ENCODE assay signal across 17 cellular contexts in the genomic region with DNA sequence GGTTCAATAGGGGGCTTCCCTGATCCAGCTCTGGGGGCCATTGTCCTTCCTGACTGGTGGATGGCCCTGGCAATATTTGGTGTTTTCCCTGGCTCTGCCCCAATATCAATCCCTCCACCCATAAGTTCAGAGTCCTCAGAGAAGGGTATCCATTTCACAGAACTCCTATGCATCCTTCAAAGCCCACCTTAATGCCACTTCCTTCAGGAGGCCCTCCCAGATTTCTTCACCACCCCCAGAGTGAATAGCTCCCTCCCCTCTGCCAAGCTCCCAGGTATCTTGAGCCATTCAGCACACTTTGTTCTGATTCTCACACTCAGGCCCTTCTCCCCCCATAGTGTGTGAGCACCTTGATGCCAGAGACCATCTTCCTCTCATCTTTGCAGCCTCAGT. TPM values are rescaled to one million over a fixed set of nuclear protein-coding genes. Genes with fewer than 3 reads are reported as not detected.
A peak's percentile ranks its signal among the peaks of the same experiment; 100 is the strongest.
DNase-seq lines count a peak whose midpoint lies in the region; ATAC-seq and TF ChIP-seq lines count a peak whose summit lies in the region.
"Had no signal": no experiment of that assay in that cellular context is flagged by ENCODE, and none has a peak within 500 bp of the region (broad histone marks: within the 10 kb centered on the region; RNA-seq: fewer than 3 reads in every experiment).

No MANE protein-coding gene starts in this region.

- TF ChIP-seq CTCF in hepatocyte (IDR thresholded peaks at IDR 0.05; ENCODE audit: poor library complexity) (no peak), GM20000 (IDR thresholded peaks at IDR 0.05; ENCODE audit: extremely low read depth, missing control alignments) (no peak)

- no peaks in the 10 kb centered on the region for H3K36me3 Mint-ChIP-seq in stimulated activated effector memory CD8-positive, alpha-beta T cell treated with anti-CD3 and anti-CD28 coated beads, Interleukin-12 subunit alpha, Interleukin-12 subunit beta, amount 100 ng/mL, for 72 hours
- H3K36me3 Mint-ChIP-seq: activated naive CD8-positive, alpha-beta T cell treated with anti-CD3 and anti-CD28 coated beads, Interleukin-2, amount 10 ng/mL, durations not matched to agents 7 days and 5 days; naive thymus-derived CD8-positive, alpha-beta T cell had no signal

- H3K4me3 Mint-ChIP-seq in stimulated activated effector memory CD8-positive, alpha-beta T cell treated with anti-CD3 and anti-CD28 coated beads, Interleukin-12 subunit alpha, Interleukin-12 subunit beta, amount 100 ng/mL, for 72 hours, result no peak overlapping the region
- H3K4me3 Mint-ChIP-seq: activated B cell treated with CpG ODN at 0.5 μM for 24 hours; activated naive CD8-positive, alpha-beta T cell treated with anti-CD3 and anti-CD28 coated beads, Interleukin-2, amount 10 ng/mL, durations not matched to agents 7 days and 5 days; naive thymus-derived CD8-positive, alpha-beta T cell had no signal

- H3K9me2 ChIP-seq in hepatocyte (replicated peaks; ENCODE audit: insufficient read depth), result no peaks in the 10 kb centered on the region

- intact Hi-C loops in right cardiac atrium (cut with DNase I), result loop anchor here in 2 of 4 donors (5.0 to 10.0 kb wide), 2 partner anchors 72 to 346 kb away; partner anchors contain the start of genes SIPA1L3 (in 1 of the 2) and WDR87 (in 1 of the 2)
- intact Hi-C loops in Right ventricle myocardium superior (cut with DNase I), result no loop called here

- ATAC-seq in right cardiac atrium (no peak), Right ventricle myocardium superior (ENCODE audit: poor library complexity) (no peak)
- ATAC-seq in stimulated activated effector memory CD8-positive, alpha-beta T cell treated with anti-CD3 and anti-CD28 coated beads, Interleukin-12 subunit alpha, Interleukin-12 subunit beta, amount 100 ng/mL, for 72 hours, result no peak
- ATAC-seq in activated CD4-positive, CD25-positive, alpha-beta regulatory T cell treated with anti-CD3 and anti-CD28 coated beads, Interleukin-2, amount 50 U/mL, for 24 hours, result no peak
- ATAC-seq: naive thymus-derived CD8-positive, alpha-beta T cell had no signal

- DNase-seq in right cardiac atrium, result no peak
- no peak for DNase-seq in Right ventricle myocardium superior
- no peak for DNase-seq in hepatocyte (ENCODE audit: low spot score)
- peak; percentile 10 for DNase-seq in retina
- no peak for DNase-seq in NCI-H1105 treated with DMSO at 0.1 percent for 48 hours (lab: John Stamatoyannopoulos, UW)
- DNase-seq in GM20000 (ENCODE audit: low spot score), result no peak
- DNase-seq in stimulated activated effector memory CD8-positive, alpha-beta T cell treated with anti-CD3 and anti-CD28 coated beads, Interleukin-12 subunit alpha, Interleukin-12 subunit beta, amount 100 ng/mL, for 72 hours (ENCODE audit: low spot score in 2 of 2), result no peak
- DNase-seq: activated B cell treated with CpG ODN at 0.5 μM for 24 hours; activated CD8-positive, alpha-beta memory T cell treated with anti-CD3 and anti-CD28 coated beads, Interleukin-2, amount 50 U/mL, for 4 hours; activated naive CD8-positive, alpha-beta T cell treated with anti-CD3 and anti-CD28 coated beads, Interleukin-2, amount 10 ng/mL, durations not matched to agents 7 days and 5 days; Calu3; foreskin fibroblast; islet precursor cell; naive thymus-derived CD8-positive, alpha-beta T cell; NCI-H2081 had no signal

- peak overlapping the region; percentile 71 for H3K4me2 ChIP-seq in hepatocyte

- H3K9me3 Mint-ChIP-seq in stimulated activated effector memory CD8-positive, alpha-beta T cell treated with anti-CD3 and anti-CD28 coated beads, Interleukin-12 subunit alpha, Interleukin-12 subunit beta, amount 100 ng/mL, for 72 hours, result no peaks in the 10 kb centered on the region
- H3K9me3 Mint-ChIP-seq: activated B cell treated with CpG ODN at 0.5 μM for 24 hours; activated naive CD8-positive, alpha-beta T cell treated with anti-CD3 and anti-CD28 coated beads, Interleukin-2, amount 10 ng/mL, durations not matched to agents 7 days and 5 days; naive thymus-derived CD8-positive, alpha-beta T cell had no signal

- H3K9me3 ChIP-seq in right cardiac atrium (ENCODE audit: control insufficient read depth, low read length) (no peaks in the 10 kb centered on the region), hepatocyte (ENCODE audit: low read depth) (no peaks in the 10 kb centered on the region)

- H3K27ac ChIP-seq in right cardiac atrium (ENCODE audit: low read length) (peak overlapping the region; percentile 96), hepatocyte (peak overlapping the region; percentile 97)

- H2AFZ ChIP-seq in hepatocyte, result no peak overlapping the region

- peaks cover 15% of the 10 kb centered on the region for H3K79me2 ChIP-seq in hepatocyte

- no peaks in the 10 kb centered on the region for H4K20me1 ChIP-seq in hepatocyte (ENCODE audit: insufficient read depth, poor library complexity, severe bottlenecking)

- H3K27ac Mint-ChIP-seq in stimulated activated effector memory CD8-positive, alpha-beta T cell treated with anti-CD3 and anti-CD28 coated beads, Interleukin-12 subunit alpha, Interleukin-12 subunit beta, amount 100 ng/mL, for 72 hours, result no peak overlapping the region
- H3K27ac Mint-ChIP-seq: activated B cell treated with CpG ODN at 0.5 μM for 24 hours; activated naive CD8-positive, alpha-beta T cell treated with anti-CD3 and anti-CD28 coated beads, Interleukin-2, amount 10 ng/mL, durations not matched to agents 7 days and 5 days; naive thymus-derived CD8-positive, alpha-beta T cell had no signal

- H3K4me3 ChIP-seq in right cardiac atrium (ENCODE audit: low read length), result no peak overlapping the region
- no peak overlapping the region for H3K4me3 ChIP-seq in hepatocyte

- no peaks in the 10 kb centered on the region for H3K36me3 ChIP-seq in hepatocyte (replicated peaks; ENCODE audit: insufficient read depth, low read depth)

- H3K4me1 Mint-ChIP-seq in stimulated activated effector memory CD8-positive, alpha-beta T cell treated with anti-CD3 and anti-CD28 coated beads, Interleukin-12 subunit alpha, Interleukin-12 subunit beta, amount 100 ng/mL, for 72 hours, result no peaks in the 10 kb centered on the region

- H3K4me1 ChIP-seq in right cardiac atrium (ENCODE audit: control insufficient read depth, insufficient read depth, low read length) (peaks cover 4% of the 10 kb centered on the region), hepatocyte (ENCODE audit: insufficient read depth) (peaks cover 56% of the 10 kb centered on the region)

- H3K27me3 ChIP-seq in right cardiac atrium (ENCODE audit: control insufficient read depth, insufficient read depth) (no peaks in the 10 kb centered on the region), hepatocyte (no peaks in the 10 kb centered on the region)

RNA-seq across cellular contexts. Expression of gene PPP1R14A, which starts 5.8 kb away (rescaled TPM):
- total RNA-seq in right cardiac atrium (10 to 100 TPM; 13.3 to 29.0 (median 21.7) TPM), Right ventricle myocardium superior (31.1 TPM), hepatocyte (13.0 and 15.1 TPM in 2 replicates)
- polyA plus RNA-seq in right cardiac atrium (51.1 TPM), hepatocyte (50.5 and 56.9 TPM in 2 replicates)
- total RNA-seq: activated naive CD8-positive, alpha-beta T cell treated with anti-CD3 and anti-CD28 coated beads, Interleukin-2, amount 10 ng/mL, durations not matched to agents 7 days and 5 days; M059J had no signal
- polyA plus RNA-seq: naive thymus-derived CD8-positive, alpha-beta T cell had no signal

RNA-seq across cellular contexts. Expression of gene SPINT2, which starts 13.9 kb away (rescaled TPM):
- total RNA-seq in right cardiac atrium (10 to 100 TPM in 3 of 4 donors, 1 to 10 TPM in 1; 9.0 to 16.6 (median 12.2) TPM), Right ventricle myocardium superior (8.7 TPM), hepatocyte (508 and 590 TPM in 2 replicates)
- polyA plus RNA-seq in right cardiac atrium (5.7 TPM), hepatocyte (834 and 885 TPM in 2 replicates)

RNA-seq across cellular contexts. Expression of gene DPF1, which starts 26.4 kb away (rescaled TPM):
- total RNA-seq in right cardiac atrium, result under 1 TPM in 1 of 4 donors, not detected in 3; 0.36 TPM
- 0.09 TPM for polyA plus RNA-seq in right cardiac atrium
- total RNA-seq in Right ventricle myocardium superior, result not detected
- 1.2 and 2.1 TPM in 2 replicates for total RNA-seq in hepatocyte
- polyA plus RNA-seq in hepatocyte, result 2.0 and 2.7 TPM in 2 replicates
- total RNA-seq: activated B cell treated with CpG ODN at 0.5 μM for 24 hours; naive thymus-derived CD8-positive, alpha-beta T cell had no signal
- polyA plus RNA-seq: naive thymus-derived CD8-positive, alpha-beta T cell had no signal

RNA-seq across cellular contexts. Expression of gene C19orf33, which starts 53.6 kb away (rescaled TPM):
- total RNA-seq in right cardiac atrium, result under 1 TPM in 2 of 4 donors, not detected in 2; 0.57 to 0.89 TPM
- 4.3 TPM for polyA plus RNA-seq in right cardiac atrium
- total RNA-seq in Right ventricle myocardium superior, result 5.6 TPM
- total RNA-seq in hepatocyte, result 126 and 153 TPM in 2 replicates
- 118 and 123 TPM in 2 replicates for polyA plus RNA-seq in hepatocyte
- total RNA-seq: activated naive CD8-positive, alpha-beta T cell treated with anti-CD3 and anti-CD28 coated beads, Interleukin-2, amount 10 ng/mL, durations not matched to agents 7 days and 5 days; M059J had no signal

Comparison
In these comparisons a context has a peak if more than half of its experiments do, and no peak if none do; other contexts are left out.
1. RNA of gene SPINT2, which starts 13.9 kb away (total RNA-seq): 508 to 590 TPM in hepatocyte; 9.0 to 16.6 TPM in right cardiac atrium and 8.7 TPM in Right ventricle myocardium superior (single experiment); every median in the first group is over 10 times any median in the second.